Comparison of ENCODE assay signal across 15 cellular contexts in the genomic region with DNA sequence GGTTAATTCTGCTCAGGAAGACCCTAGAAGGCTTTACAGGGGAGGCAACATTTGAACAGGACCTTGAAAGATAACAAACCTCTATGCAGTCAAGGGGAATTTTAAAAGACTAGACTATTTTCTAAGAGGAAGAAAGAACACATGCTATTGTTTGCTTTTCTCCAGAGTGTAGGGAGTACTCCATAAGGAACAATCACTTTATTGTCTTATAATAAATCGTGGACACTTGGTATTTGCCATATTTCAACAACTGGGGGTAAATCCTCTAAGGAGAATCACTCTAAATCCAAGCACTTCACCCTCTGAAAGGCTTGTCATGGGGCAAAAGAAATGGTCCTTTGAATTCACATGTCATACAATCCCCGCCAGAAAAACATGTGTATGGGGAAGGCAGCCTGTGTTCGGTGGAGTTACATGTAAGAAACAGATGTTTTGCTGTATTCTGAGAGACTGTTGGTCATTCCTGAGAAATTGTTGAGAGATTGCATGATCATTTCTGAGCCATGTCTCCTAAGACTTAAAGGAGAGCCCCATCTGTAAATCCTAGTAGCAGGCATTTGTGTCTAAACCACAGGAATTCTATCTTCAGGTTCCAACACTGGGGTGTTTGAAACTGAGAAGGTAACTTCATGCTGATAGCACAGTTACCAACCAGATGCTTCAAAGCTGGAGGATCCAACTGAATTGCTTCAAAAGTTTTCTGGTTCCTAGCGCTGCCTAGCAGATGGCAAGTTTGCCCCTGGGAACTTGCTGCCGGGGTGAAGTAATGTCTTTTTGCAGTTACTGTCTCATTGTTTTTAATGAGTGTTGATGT.
DNase-seq lines count a peak whose midpoint lies in the region; ATAC-seq, FAIRE-seq and TF ChIP-seq lines count a peak whose summit lies in the region.
"Had no signal": no experiment of that assay in that cellular context is flagged by ENCODE, and none has a peak within 500 bp of the region (broad histone marks: within the 10 kb centered on the region; RNA-seq: fewer than 3 reads in every experiment).

No MANE protein-coding gene starts in this region.

- H3K4me2 ChIP-seq in GM23248 (ENCODE audit: unreplicated experiment) = no peak overlapping the region
- H3K4me2 ChIP-seq in astrocyte (ENCODE audit: low read length) = peak overlapping the region; percentile 54
- H3K4me2 ChIP-seq in smooth muscle cell = no peak overlapping the region
- H3K4me2 ChIP-seq: neural progenitor cell had no signal

- H3K4me1 ChIP-seq in GM23248 (ENCODE audit: insufficient read depth) = peaks cover 13% of the 10 kb centered on the region
- H3K4me1 ChIP-seq in astrocyte (ENCODE audit: insufficient read depth, low read length) = peaks cover 8% of the 10 kb centered on the region
- no peaks in the 10 kb centered on the region for H3K4me1 ChIP-seq in smooth muscle cell (ENCODE audit: low read depth)
- no peaks in the 10 kb centered on the region for H3K4me1 ChIP-seq in pancreas
- H3K4me1 ChIP-seq: neural progenitor cell, stomach had no signal

- H2AFZ ChIP-seq in GM23248 (no peak overlapping the region), astrocyte (ENCODE audit: low read depth, low read length) (no peak overlapping the region), smooth muscle cell (ENCODE audit: low read depth) (no peak overlapping the region)
- H2AFZ ChIP-seq: neural progenitor cell had no signal

- no peak overlapping the region for H3K4me3 ChIP-seq in GM23248
- no peak overlapping the region for H3K4me3 ChIP-seq in astrocyte (ENCODE audit: insufficient read depth, low read depth, low read length)
- H3K4me3 ChIP-seq in smooth muscle cell = no peak overlapping the region
- H3K4me3 ChIP-seq in pancreas = no peak overlapping the region
- H3K4me3 ChIP-seq: neural progenitor cell, stomach had no signal

- H3K27me3 ChIP-seq in GM23248 (replicated peaks; ENCODE audit: insufficient read depth) (no peaks in the 10 kb centered on the region), astrocyte (ENCODE audit: insufficient read depth, low read length) (no peaks in the 10 kb centered on the region), smooth muscle cell (ENCODE audit: low read depth) (no peaks in the 10 kb centered on the region), pancreas (no peaks in the 10 kb centered on the region)
- H3K27me3 ChIP-seq: brain microvascular endothelial cell, neural progenitor cell, stomach had no signal

- peak overlapping the region; percentile 92 for H3K27ac Mint-ChIP-seq in astrocyte (ENCODE audit: unreplicated experiment)
- H3K27ac Mint-ChIP-seq: neural progenitor cell had no signal

- TF ChIP-seq CTCF in astrocyte (IDR thresholded peaks at IDR 0.05; ENCODE audit: insufficient read depth, low read depth, low read length) (no peak), smooth muscle cell (IDR thresholded peaks at IDR 0.05; ENCODE audit: borderline replicate concordance, insufficient read depth, poor library complexity, severe bottlenecking) (no peak), pancreas (IDR thresholded peaks at IDR 0.05) (no peak)

- H3K27ac ChIP-seq in GM23248 (peak overlapping the region; percentile 31), astrocyte (ENCODE audit: low read depth, low read length) (no peak overlapping the region), smooth muscle cell (ENCODE audit: low read depth) (peak overlapping the region; percentile 35), pancreas (no peak overlapping the region)
- H3K27ac ChIP-seq: brain microvascular endothelial cell, neural progenitor cell, stomach had no signal

- H3K9me3 Mint-ChIP-seq in astrocyte (ENCODE audit: unreplicated experiment) = no peaks in the 10 kb centered on the region

- H3K9me3 ChIP-seq in GM23248 (ENCODE audit: low read depth) (no peaks in the 10 kb centered on the region), astrocyte (ENCODE audit: insufficient read depth, low read depth, low read length) (no peaks in the 10 kb centered on the region), smooth muscle cell (replicated peaks; ENCODE audit: low read depth) (no peaks in the 10 kb centered on the region), pancreas (no peaks in the 10 kb centered on the region)
- H3K9me3 ChIP-seq: stomach had no signal

- FAIRE-seq in astrocyte (lab: Jason Lieb, UNC) (peak; percentile 82), pancreas (lab: Jason Lieb, UNC) (no peak)
- FAIRE-seq: kidney had no signal

- no peaks in the 10 kb centered on the region for H4K20me1 ChIP-seq in GM23248 (ENCODE audit: insufficient read depth)
- H4K20me1 ChIP-seq in astrocyte (ENCODE audit: insufficient read depth, low read length) = no peaks in the 10 kb centered on the region
- H4K20me1 ChIP-seq in smooth muscle cell (ENCODE audit: low read depth) = no peaks in the 10 kb centered on the region

- in situ Hi-C loops in GM23248 (cut with MboI) = no loop called here

- peaks cover 11% of the 10 kb centered on the region for H3K36me3 Mint-ChIP-seq in astrocyte (ENCODE audit: low read depth, unreplicated experiment)

- no peak for ATAC-seq in pancreas

- H3K36me3 ChIP-seq in GM23248 (ENCODE audit: low read depth) = no peaks in the 10 kb centered on the region
- no peaks in the 10 kb centered on the region for H3K36me3 ChIP-seq in astrocyte (ENCODE audit: insufficient read depth, low read length)
- no peaks in the 10 kb centered on the region for H3K36me3 ChIP-seq in smooth muscle cell (ENCODE audit: low read depth)
- no peaks in the 10 kb centered on the region for H3K36me3 ChIP-seq in pancreas
- H3K36me3 ChIP-seq: brain microvascular endothelial cell, neural progenitor cell, stomach had no signal

- intact Hi-C loops in pancreas (cut with DNase I) = no loop called here

- H3F3A ChIP-seq in GM23248 (ENCODE audit: insufficient read depth) = peaks cover 15% of the 10 kb centered on the region
- H3F3A ChIP-seq in smooth muscle cell (ENCODE audit: low read depth) = no peaks in the 10 kb centered on the region

- peak; percentile 61 for DNase-seq in GM23248
- DNase-seq in astrocyte (ENCODE audit: low read depth) = peak; percentile 89
- peak; percentile 65 for DNase-seq in islet precursor cell
- DNase-seq in smooth muscle cell (lab: John Stamatoyannopoulos, UW; ENCODE audit: unreplicated experiment) = no peak
- DNase-seq in pancreas = no peak
- no peak for DNase-seq in NCI-H1694 (lab: John Stamatoyannopoulos, UW)
- no peak for DNase-seq in NCI-H1048 (lab: John Stamatoyannopoulos, UW)
- DNase-seq: activated effector memory CD4-positive, alpha-beta T cell treated with anti-CD3 and anti-CD28 coated beads, Interleukin-2, amount 50 U/mL, for 16 hours; brain microvascular endothelial cell; Caco-2; effector CD8-positive, alpha-beta T cell; kidney; MM.1S; stomach had no signal

- H3K27me3 Mint-ChIP-seq in astrocyte (ENCODE audit: low read depth, unreplicated experiment) = no peaks in the 10 kb centered on the region

- peak overlapping the region; percentile 50 for H3K4me3 Mint-ChIP-seq in astrocyte (ENCODE audit: unreplicated experiment)
- H3K4me3 Mint-ChIP-seq: neural progenitor cell had no signal

- H3K79me2 ChIP-seq in GM23248 (ENCODE audit: insufficient read depth) (no peaks in the 10 kb centered on the region), astrocyte (ENCODE audit: insufficient read depth, low read length) (no peaks in the 10 kb centered on the region), smooth muscle cell (ENCODE audit: low read depth) (no peaks in the 10 kb centered on the region)

- H3K9me2 ChIP-seq in GM23248 (ENCODE audit: insufficient read depth) = no peaks in the 10 kb centered on the region

- H3K4me1 Mint-ChIP-seq in astrocyte (ENCODE audit: low read depth, unreplicated experiment) = peaks cover 19% of the 10 kb centered on the region

- H3K9ac ChIP-seq in GM23248 (no peak overlapping the region), astrocyte (ENCODE audit: low read length) (no peak overlapping the region), smooth muscle cell (ENCODE audit: low read depth) (no peak overlapping the region)
- H3K9ac ChIP-seq: neural progenitor cell had no signal

- 50 to 55% methylated on average over 5 of the region's 5 CpGs for WGBS in GM23248 (ENCODE audit: low coverage in 1 of 2, low lambda C conversion rate in 2 of 2, missing lambda C conversion rate in 2 of 2), 2 experiments
- WGBS in smooth muscle cell (ENCODE audit: low lambda C conversion rate) = 83% methylated on average over 5 of the region's 5 CpGs
- 84 to 87% methylated on average over 5 of the region's 5 CpGs for WGBS in pancreas, 2 donors

Comparison
In these comparisons a context has a peak if more than half of its experiments do, and no peak if none do; other contexts are left out.
1. DNase-seq: peak in GM23248 (single experiment), astrocyte (single experiment) and islet precursor cell (single experiment); none in smooth muscle cell (single experiment), pancreas (0 of 6), NCI-H1694 (single experiment) and NCI-H1048 (single experiment).
2. H3K27ac ChIP-seq: peak in GM23248 (single experiment) and smooth muscle cell (single experiment); none in astrocyte (single experiment) and pancreas (0 of 4).